Comparison of ENCODE assay signal across 8 cellular contexts in genomic region chr1:221840511-221841243, GRCh38.
A peak's percentile ranks its signal among the peaks of the same experiment; 100 is the strongest.
DNase-seq lines count a peak whose midpoint lies in the region; ATAC-seq and TF ChIP-seq lines count a peak whose summit lies in the region.

No MANE protein-coding gene starts in this region.

- H3K9me3 ChIP-seq in gastrocnemius medialis: no peaks in the 10 kb centered on the region

- peak overlapping the region; percentile 19 to 57 (median 42) for H3K27ac ChIP-seq in gastrocnemius medialis

- in situ Hi-C loops in gastrocnemius medialis (cut with MboI; ENCODE audit: low sequenced_read_pairs in 4 of 4): no loop called here

- TF ChIP-seq POLR2A in gastrocnemius medialis (IDR thresholded peaks at IDR 0.05): no peak

- DNase-seq in dedifferentiated amniotic fluid mesenchymal stem cell (ENCODE audit: extremely low spot score): peak; percentile 72
- peak; percentile 20 to 61 for DNase-seq in gastrocnemius medialis
- DNase-seq in NCI-H524 treated with DMSO at 0.1 percent for 48 hours (lab: John Stamatoyannopoulos, UW): no peak
- DNase-seq in NCI-H82 (lab: John Stamatoyannopoulos, UW): no peak
- DNase-seq in central memory CD4-positive, alpha-beta T cell: no peak
- no peak for DNase-seq in SKM-1 (lab: John Stamatoyannopoulos, UW; ENCODE audit: unreplicated experiment)

- intact Hi-C loops in gastrocnemius medialis (cut with DNase I; ENCODE audit: low total_unique reads): no loop called here

- no peaks in the 10 kb centered on the region for H3K36me3 ChIP-seq in gastrocnemius medialis

- peaks cover 0 to 3% of the 10 kb centered on the region in 2 donors for H3K4me1 ChIP-seq in gastrocnemius medialis

- no peak for TF ChIP-seq CTCF in gastrocnemius medialis (IDR thresholded peaks at IDR 0.05 in 4 of 5, conservative IDR thresholded peaks at IDR 0.05 in 1 of 5)

- H3K27me3 ChIP-seq in gastrocnemius medialis: no peaks in the 10 kb centered on the region

- no peak overlapping the region for H3K4me3 ChIP-seq in gastrocnemius medialis

- ATAC-seq in GM19452 (IDR thresholded peaks at IDR 0.05; ENCODE audit: unreplicated experiment) (peak; percentile 39), HG03139 (IDR thresholded peaks at IDR 0.05; ENCODE audit: unreplicated experiment) (peak; percentile 33), gastrocnemius medialis (peak; percentile 68 to 70)

Comparison
In these comparisons a context has a peak if more than half of its experiments do, and no peak if none do; other contexts are left out.
1. DNase-seq: peak in dedifferentiated amniotic fluid mesenchymal stem cell (single experiment) and gastrocnemius medialis (2 of 2); none in NCI-H524 treated with DMSO at 0.1 percent for 48 hours (single experiment), NCI-H82 (single experiment), central memory CD4-positive, alpha-beta T cell (single experiment) and SKM-1 (single experiment).
2. Peak in every context shown above with its lines, with median percentiles within 50 percentile points of each other: ATAC-seq.